In genomic region chr20:51930775-51931174, GRCh38 we compare ENCODE assay signal across 1 cellular context.
A peak's percentile ranks its signal among the peaks of the same experiment; 100 is the strongest.
TF ChIP-seq lines count a peak whose summit lies in the region.

No MANE protein-coding gene starts in this region.

TF ChIP-seq in HEK293, 187 proteins besides CTCF, POLR2A, EP300 and RAD21 (continued from another document and continues in another):
- TF ChIP-seq ZNF518A (tag by site-specific recombination; conservative IDR thresholded peaks at IDR 0.05; ENCODE audit: low read depth) (no peak), ZNF555 (tag by site-specific recombination; conservative IDR thresholded peaks at IDR 0.05) (no peak), ZNF626 (tag by site-specific recombination; IDR thresholded peaks at IDR 0.05) (no peak), ZSCAN30 (tag by site-specific recombination; IDR thresholded peaks at IDR 0.05) (no peak), ZNF248 (tag by site-specific recombination; IDR thresholded peaks at IDR 0.05) (no peak), BCL11A (tag by site-specific recombination; IDR thresholded peaks at IDR 0.05; ENCODE audit: low read depth) (0 out of 2 replicates have a peak, but pooled peaks have one; percentile 18), ZNF324 (tag by site-specific recombination; IDR thresholded peaks at IDR 0.05) (no peak), ZNF549 (tag by site-specific recombination; IDR thresholded peaks at IDR 0.05) (no peak), ZNF140 (tag by site-specific recombination; IDR thresholded peaks at IDR 0.05) (no peak), ZNF654 (tag by site-specific recombination; IDR thresholded peaks at IDR 0.05; ENCODE audit: low read depth) (peak; percentile 11; the same call in 1 of the 2 replicates), ZNF202 (tag by site-specific recombination; IDR thresholded peaks at IDR 0.05; ENCODE audit: borderline replicate concordance) (no peak), BCL11B (tag by site-specific recombination; IDR thresholded peaks at IDR 0.05; ENCODE audit: low read depth) (no peak), ZNF433 (tag by site-specific recombination; IDR thresholded peaks at IDR 0.05; ENCODE audit: low read depth) (no peak), SP3 (tag by site-specific recombination; IDR thresholded peaks at IDR 0.05) (no peak), GFI1B (tag by site-specific recombination; IDR thresholded peaks at IDR 0.05) (no peak), MEIS1 (CRISPR knock-in tag; IDR thresholded peaks at IDR 0.05; ENCODE audit: borderline replicate concordance) (no peak), ZNF174 (tag by site-specific recombination; IDR thresholded peaks at IDR 0.05) (no peak), ZNF157 (tag by site-specific recombination; IDR thresholded peaks at IDR 0.05) (no peak), KLF10 (tag by site-specific recombination; IDR thresholded peaks at IDR 0.05) (peak; percentile 69), ZNF785 (tag by site-specific recombination; IDR thresholded peaks at IDR 0.05) (no peak), ZNF488 (tag by site-specific recombination; IDR thresholded peaks at IDR 0.05) (no peak), PRDM4 (tag by site-specific recombination; IDR thresholded peaks at IDR 0.05) (peak; percentile 20; the same call in 1 of the 2 replicates), ZNF600 (tag by site-specific recombination; IDR thresholded peaks at IDR 0.05) (no peak), ZNF768 (tag by site-specific recombination; IDR thresholded peaks at IDR 0.05) (no peak), ZNF184 (tag by site-specific recombination; IDR thresholded peaks at IDR 0.05) (peak; percentile 77), ZNF335 (tag by site-specific recombination; conservative IDR thresholded peaks at IDR 0.05) (no peak; the same call in 1 of the 2 replicates), ZNF2 (tag by site-specific recombination; IDR thresholded peaks at IDR 0.05) (peak; percentile 16; the same call in 1 of the 2 replicates), PATZ1 (tag by site-specific recombination; IDR thresholded peaks at IDR 0.05) (no peak), ZNF37A (tag by site-specific recombination; IDR thresholded peaks at IDR 0.05) (no peak), ZFP69B (tag by site-specific recombination; IDR thresholded peaks at IDR 0.05) (peak; percentile 36; the same call in 1 of the 2 replicates), ZNF223 (tag by site-specific recombination; IDR thresholded peaks at IDR 0.05) (no peak), SETDB1 (IDR thresholded peaks at IDR 0.05; ENCODE audit: insufficient read length, low read length) (peak; percentile 21), ZNF214 (tag by site-specific recombination; IDR thresholded peaks at IDR 0.05; ENCODE audit: borderline replicate concordance) (no peak), ZNF19 (tag by site-specific recombination; IDR thresholded peaks at IDR 0.05; ENCODE audit: low read depth) (no peak)
- TF ChIP-seq, protein P1, sequence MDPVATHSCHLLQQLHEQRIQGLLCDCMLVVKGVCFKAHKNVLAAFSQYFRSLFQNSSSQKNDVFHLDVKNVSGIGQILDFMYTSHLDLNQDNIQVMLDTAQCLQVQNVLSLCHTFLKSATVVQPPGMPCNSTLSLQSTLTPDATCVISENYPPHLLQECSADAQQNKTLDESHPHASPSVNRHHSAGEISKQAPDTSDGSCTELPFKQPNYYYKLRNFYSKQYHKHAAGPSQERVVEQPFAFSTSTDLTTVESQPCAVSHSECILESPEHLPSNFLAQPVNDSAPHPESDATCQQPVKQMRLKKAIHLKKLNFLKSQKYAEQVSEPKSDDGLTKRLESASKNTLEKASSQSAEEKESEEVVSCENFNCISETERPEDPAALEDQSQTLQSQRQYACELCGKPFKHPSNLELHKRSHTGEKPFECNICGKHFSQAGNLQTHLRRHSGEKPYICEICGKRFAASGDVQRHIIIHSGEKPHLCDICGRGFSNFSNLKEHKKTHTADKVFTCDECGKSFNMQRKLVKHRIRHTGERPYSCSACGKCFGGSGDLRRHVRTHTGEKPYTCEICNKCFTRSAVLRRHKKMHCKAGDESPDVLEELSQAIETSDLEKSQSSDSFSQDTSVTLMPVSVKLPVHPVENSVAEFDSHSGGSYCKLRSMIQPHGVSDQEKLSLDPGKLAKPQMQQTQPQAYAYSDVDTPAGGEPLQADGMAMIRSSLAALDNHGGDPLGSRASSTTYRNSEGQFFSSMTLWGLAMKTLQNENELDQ (tag by site-specific recombination; IDR thresholded peaks at IDR 0.05; ENCODE audit: low read depth) = no peak
- TF ChIP-seq, protein P2, sequence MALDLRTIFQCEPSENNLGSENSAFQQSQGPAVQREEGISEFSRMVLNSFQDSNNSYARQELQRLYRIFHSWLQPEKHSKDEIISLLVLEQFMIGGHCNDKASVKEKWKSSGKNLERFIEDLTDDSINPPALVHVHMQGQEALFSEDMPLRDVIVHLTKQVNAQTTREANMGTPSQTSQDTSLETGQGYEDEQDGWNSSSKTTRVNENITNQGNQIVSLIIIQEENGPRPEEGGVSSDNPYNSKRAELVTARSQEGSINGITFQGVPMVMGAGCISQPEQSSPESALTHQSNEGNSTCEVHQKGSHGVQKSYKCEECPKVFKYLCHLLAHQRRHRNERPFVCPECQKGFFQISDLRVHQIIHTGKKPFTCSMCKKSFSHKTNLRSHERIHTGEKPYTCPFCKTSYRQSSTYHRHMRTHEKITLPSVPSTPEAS (tag by site-specific recombination; IDR thresholded peaks at IDR 0.05) = no peak
- TF ChIP-seq, protein P3, sequence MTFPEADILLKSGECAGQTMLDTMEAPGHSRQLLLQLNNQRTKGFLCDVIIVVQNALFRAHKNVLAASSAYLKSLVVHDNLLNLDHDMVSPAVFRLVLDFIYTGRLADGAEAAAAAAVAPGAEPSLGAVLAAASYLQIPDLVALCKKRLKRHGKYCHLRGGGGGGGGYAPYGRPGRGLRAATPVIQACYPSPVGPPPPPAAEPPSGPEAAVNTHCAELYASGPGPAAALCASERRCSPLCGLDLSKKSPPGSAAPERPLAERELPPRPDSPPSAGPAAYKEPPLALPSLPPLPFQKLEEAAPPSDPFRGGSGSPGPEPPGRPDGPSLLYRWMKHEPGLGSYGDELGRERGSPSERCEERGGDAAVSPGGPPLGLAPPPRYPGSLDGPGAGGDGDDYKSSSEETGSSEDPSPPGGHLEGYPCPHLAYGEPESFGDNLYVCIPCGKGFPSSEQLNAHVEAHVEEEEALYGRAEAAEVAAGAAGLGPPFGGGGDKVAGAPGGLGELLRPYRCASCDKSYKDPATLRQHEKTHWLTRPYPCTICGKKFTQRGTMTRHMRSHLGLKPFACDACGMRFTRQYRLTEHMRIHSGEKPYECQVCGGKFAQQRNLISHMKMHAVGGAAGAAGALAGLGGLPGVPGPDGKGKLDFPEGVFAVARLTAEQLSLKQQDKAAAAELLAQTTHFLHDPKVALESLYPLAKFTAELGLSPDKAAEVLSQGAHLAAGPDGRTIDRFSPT (tag by site-specific recombination; IDR thresholded peaks at IDR 0.05) = peak; percentile 65; the same call in 1 of the 2 replicates
- TF ChIP-seq, protein P4, sequence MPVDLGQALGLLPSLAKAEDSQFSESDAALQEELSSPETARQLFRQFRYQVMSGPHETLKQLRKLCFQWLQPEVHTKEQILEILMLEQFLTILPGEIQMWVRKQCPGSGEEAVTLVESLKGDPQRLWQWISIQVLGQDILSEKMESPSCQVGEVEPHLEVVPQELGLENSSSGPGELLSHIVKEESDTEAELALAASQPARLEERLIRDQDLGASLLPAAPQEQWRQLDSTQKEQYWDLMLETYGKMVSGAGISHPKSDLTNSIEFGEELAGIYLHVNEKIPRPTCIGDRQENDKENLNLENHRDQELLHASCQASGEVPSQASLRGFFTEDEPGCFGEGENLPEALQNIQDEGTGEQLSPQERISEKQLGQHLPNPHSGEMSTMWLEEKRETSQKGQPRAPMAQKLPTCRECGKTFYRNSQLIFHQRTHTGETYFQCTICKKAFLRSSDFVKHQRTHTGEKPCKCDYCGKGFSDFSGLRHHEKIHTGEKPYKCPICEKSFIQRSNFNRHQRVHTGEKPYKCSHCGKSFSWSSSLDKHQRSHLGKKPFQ (tag by site-specific recombination; IDR thresholded peaks at IDR 0.05) = 0 out of 2 replicates have a peak, but pooled peaks have one; percentile 42
- TF ChIP-seq, protein P5, sequence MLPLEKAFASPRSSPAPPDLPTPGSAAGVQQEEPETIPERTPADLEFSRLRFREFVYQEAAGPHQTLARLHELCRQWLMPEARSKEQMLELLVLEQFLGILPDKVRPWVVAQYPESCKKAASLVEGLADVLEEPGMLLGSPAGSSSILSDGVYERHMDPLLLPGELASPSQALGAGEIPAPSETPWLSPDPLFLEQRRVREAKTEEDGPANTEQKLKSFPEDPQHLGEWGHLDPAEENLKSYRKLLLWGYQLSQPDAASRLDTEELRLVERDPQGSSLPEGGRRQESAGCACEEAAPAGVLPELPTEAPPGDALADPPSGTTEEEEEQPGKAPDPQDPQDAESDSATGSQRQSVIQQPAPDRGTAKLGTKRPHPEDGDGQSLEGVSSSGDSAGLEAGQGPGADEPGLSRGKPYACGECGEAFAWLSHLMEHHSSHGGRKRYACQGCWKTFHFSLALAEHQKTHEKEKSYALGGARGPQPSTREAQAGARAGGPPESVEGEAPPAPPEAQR (tag by site-specific recombination; IDR thresholded peaks at IDR 0.05) = no peak
